ENCODE assay signal across 9 cellular contexts in the genomic region with DNA sequence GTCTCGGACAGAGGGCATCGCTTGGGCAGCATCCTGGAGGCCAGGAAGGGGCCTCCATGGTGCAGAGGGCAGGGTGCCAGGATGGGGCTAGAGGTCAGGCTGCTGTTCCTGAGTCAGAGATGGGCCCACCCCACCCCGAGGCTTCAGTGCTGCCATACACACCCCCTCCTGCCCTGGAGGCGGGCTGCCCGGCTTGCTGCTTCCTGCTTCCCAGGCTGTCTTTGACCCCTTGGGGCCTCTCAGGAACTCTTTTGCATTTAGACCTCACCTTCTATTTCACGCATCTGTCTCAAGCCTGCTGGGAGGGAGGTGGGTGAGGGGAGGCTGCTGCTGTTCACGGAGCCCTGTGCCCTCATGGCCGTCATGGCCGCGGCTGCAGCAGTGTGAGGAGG. TPM values are rescaled to one million over a fixed set of nuclear protein-coding genes. Genes with fewer than 3 reads are reported as not detected.
A peak's percentile ranks its signal among the peaks of the same experiment; 100 is the strongest.
DNase-seq lines count a peak whose midpoint lies in the region; ATAC-seq and TF ChIP-seq lines count a peak whose summit lies in the region.
"Had no signal": no experiment of that assay in that cellular context is flagged by ENCODE, and none has a peak within 500 bp of the region (broad histone marks: within the 10 kb centered on the region; RNA-seq: fewer than 3 reads in every experiment).

No MANE protein-coding gene starts in this region.

- no peak for ATAC-seq in GM19023 (IDR thresholded peaks at IDR 0.05; ENCODE audit: unreplicated experiment)

- H3K9me3 Mint-ChIP-seq in chondrocyte (ENCODE audit: low read depth) (no peaks in the 10 kb centered on the region), neural crest cell (no peaks in the 10 kb centered on the region)

- no peaks in the 10 kb centered on the region for H3K36me3 Mint-ChIP-seq in chondrocyte (ENCODE audit: low read depth)
- H3K36me3 Mint-ChIP-seq in neural crest cell (ENCODE audit: low read depth), result no peaks in the 10 kb centered on the region

- H3K27me3 Mint-ChIP-seq in chondrocyte (ENCODE audit: low read depth) (no peaks in the 10 kb centered on the region), neural crest cell (ENCODE audit: low read depth) (no peaks in the 10 kb centered on the region)

- peaks cover 28% of the 10 kb centered on the region for H3K4me1 Mint-ChIP-seq in chondrocyte (ENCODE audit: low read depth)
- H3K4me1 Mint-ChIP-seq in neural crest cell, result peaks cover 34% of the 10 kb centered on the region

- peak overlapping the region; percentile 75 for H3K27ac Mint-ChIP-seq in chondrocyte (ENCODE audit: unreplicated experiment)
- peak overlapping the region; percentile 89 for H3K27ac Mint-ChIP-seq in neural crest cell (ENCODE audit: unreplicated experiment)

- H3K4me3 Mint-ChIP-seq in chondrocyte (ENCODE audit: unreplicated experiment) (no peak overlapping the region), neural crest cell (no peak overlapping the region)

- DNase-seq in GF-D8 (lab: John Stamatoyannopoulos, UW) (peak; percentile 17), NAMALWA (ENCODE audit: low spot score) (peak; percentile 49), chondrocyte (ENCODE audit: low spot score) (no peak), neural crest cell (ENCODE audit: low read depth, low spot score) (no peak), OCI-M2 (lab: John Stamatoyannopoulos, UW; ENCODE audit: unreplicated experiment) (no peak), NCI-H2107 treated with DMSO at 0.1 percent for 48 hours (lab: John Stamatoyannopoulos, UW; ENCODE audit: unreplicated experiment) (no peak), anterior cingulate cortex (lab: John Stamatoyannopoulos, UW) (no peak)
- DNase-seq: uterus had no signal

- TF ChIP-seq CTCF in chondrocyte (IDR thresholded peaks at IDR 0.05), result no peak
- TF ChIP-seq CTCF in neural crest cell (conservative IDR thresholded peaks at IDR 0.05), result no peak

RNA-seq across cellular contexts. Expression of gene GRAMD4, which starts 6.6 kb away (rescaled TPM):
- 23.8 to 44.8 TPM (median 31.7 TPM) in 3 replicates for total RNA-seq in chondrocyte
- 32.3 and 34.1 TPM in 2 replicates for total RNA-seq in neural crest cell

Comparison
In these comparisons a context has a peak if more than half of its experiments do, and no peak if none do; other contexts are left out.
1. DNase-seq: peak in GF-D8 (single experiment) and NAMALWA (single experiment); none in chondrocyte (single experiment), neural crest cell (single experiment), OCI-M2 (single experiment), NCI-H2107 treated with DMSO at 0.1 percent for 48 hours (single experiment) and anterior cingulate cortex (0 of 58).